1 cellular context compared by ENCODE assay signal in the genomic region with DNA sequence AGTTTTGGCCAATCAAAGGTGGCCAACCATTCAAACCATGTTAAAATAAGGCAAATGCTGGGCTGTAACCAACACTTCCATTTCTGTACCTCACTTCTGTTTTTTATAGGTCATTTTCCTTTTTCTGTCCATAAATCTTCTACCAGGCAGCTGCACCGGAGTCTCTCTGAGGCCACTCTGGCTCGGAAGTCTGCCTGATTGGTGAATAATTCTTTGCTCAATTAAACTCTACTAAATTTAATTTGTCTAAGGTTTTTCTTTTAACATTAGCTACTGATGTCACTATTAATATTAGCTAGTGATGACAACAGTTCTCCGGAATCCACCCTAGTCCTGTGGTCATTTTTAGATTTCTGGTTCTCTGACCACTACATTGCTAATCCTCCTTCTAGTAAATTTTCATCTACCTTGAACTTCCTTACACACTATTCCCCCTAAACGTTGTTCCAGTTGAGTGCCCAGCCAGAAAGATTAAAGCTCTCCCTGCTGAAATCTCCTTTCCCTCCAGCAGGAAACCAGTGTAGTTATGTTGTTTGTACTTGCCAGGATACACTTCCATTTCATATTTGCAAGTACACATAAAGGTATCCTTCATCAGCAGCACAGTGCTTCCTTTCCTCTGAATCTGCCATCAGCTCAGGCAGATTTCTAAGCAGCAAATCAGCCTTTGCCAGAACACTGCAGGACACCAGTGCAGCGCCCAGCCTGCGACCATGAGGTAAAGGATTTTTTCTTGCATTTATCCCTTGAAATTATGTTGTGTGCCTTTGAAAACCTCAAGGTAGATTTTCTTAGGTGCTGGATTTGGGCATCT.
TF ChIP-seq lines count a peak whose summit lies in the region.

No MANE protein-coding gene starts in this region.

TF ChIP-seq in HCT116, 20 proteins besides CTCF, POLR2A, EP300 and RAD21 (continued from another document):
- TF ChIP-seq SRF (IDR thresholded peaks at IDR 0.05; ENCODE audit: low read depth) (no peak), SP1 (IDR thresholded peaks at IDR 0.05; ENCODE audit: low read depth) (no peak), ZFX (IDR thresholded peaks at IDR 0.05) (no peak), SIN3A (IDR thresholded peaks at IDR 0.05; ENCODE audit: low read depth) (no peak), TCF7L2 (IDR thresholded peaks at IDR 0.05; ENCODE audit: borderline replicate concordance, extremely low read depth, insufficient read depth, insufficient read length) (no peak), ELF1 (IDR thresholded peaks at IDR 0.05; ENCODE audit: borderline replicate concordance, low read depth) (no peak), EZH2phosphoT487 (IDR thresholded peaks at IDR 0.05; ENCODE audit: borderline replicate concordance) (no peak), EZH2 (IDR thresholded peaks at IDR 0.05) (no peak), POLR2AphosphoS5 (IDR thresholded peaks at IDR 0.05; ENCODE audit: low read depth, low read length) (no peak), ZNF274 (IDR thresholded peaks at IDR 0.05; ENCODE audit: low read depth, low read length) (no peak)
- TF ChIP-seq, protein P1, sequence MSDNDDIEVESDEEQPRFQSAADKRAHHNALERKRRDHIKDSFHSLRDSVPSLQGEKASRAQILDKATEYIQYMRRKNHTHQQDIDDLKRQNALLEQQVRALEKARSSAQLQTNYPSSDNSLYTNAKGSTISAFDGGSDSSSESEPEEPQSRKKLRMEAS (IDR thresholded peaks at IDR 0.05) = no peak
- TF ChIP-seq, protein P2, sequence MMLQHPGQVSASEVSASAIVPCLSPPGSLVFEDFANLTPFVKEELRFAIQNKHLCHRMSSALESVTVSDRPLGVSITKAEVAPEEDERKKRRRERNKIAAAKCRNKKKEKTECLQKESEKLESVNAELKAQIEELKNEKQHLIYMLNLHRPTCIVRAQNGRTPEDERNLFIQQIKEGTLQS (IDR thresholded peaks at IDR 0.05) = no peak
- TF ChIP-seq, protein P3, sequence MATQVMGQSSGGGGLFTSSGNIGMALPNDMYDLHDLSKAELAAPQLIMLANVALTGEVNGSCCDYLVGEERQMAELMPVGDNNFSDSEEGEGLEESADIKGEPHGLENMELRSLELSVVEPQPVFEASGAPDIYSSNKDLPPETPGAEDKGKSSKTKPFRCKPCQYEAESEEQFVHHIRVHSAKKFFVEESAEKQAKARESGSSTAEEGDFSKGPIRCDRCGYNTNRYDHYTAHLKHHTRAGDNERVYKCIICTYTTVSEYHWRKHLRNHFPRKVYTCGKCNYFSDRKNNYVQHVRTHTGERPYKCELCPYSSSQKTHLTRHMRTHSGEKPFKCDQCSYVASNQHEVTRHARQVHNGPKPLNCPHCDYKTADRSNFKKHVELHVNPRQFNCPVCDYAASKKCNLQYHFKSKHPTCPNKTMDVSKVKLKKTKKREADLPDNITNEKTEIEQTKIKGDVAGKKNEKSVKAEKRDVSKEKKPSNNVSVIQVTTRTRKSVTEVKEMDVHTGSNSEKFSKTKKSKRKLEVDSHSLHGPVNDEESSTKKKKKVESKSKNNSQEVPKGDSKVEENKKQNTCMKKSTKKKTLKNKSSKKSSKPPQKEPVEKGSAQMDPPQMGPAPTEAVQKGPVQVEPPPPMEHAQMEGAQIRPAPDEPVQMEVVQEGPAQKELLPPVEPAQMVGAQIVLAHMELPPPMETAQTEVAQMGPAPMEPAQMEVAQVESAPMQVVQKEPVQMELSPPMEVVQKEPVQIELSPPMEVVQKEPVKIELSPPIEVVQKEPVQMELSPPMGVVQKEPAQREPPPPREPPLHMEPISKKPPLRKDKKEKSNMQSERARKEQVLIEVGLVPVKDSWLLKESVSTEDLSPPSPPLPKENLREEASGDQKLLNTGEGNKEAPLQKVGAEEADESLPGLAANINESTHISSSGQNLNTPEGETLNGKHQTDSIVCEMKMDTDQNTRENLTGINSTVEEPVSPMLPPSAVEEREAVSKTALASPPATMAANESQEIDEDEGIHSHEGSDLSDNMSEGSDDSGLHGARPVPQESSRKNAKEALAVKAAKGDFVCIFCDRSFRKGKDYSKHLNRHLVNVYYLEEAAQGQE (IDR thresholded peaks at IDR 0.05; ENCODE audit: low read depth) = no peak
